Comparison of ENCODE assay signal across 1 cellular context in the genomic region with DNA sequence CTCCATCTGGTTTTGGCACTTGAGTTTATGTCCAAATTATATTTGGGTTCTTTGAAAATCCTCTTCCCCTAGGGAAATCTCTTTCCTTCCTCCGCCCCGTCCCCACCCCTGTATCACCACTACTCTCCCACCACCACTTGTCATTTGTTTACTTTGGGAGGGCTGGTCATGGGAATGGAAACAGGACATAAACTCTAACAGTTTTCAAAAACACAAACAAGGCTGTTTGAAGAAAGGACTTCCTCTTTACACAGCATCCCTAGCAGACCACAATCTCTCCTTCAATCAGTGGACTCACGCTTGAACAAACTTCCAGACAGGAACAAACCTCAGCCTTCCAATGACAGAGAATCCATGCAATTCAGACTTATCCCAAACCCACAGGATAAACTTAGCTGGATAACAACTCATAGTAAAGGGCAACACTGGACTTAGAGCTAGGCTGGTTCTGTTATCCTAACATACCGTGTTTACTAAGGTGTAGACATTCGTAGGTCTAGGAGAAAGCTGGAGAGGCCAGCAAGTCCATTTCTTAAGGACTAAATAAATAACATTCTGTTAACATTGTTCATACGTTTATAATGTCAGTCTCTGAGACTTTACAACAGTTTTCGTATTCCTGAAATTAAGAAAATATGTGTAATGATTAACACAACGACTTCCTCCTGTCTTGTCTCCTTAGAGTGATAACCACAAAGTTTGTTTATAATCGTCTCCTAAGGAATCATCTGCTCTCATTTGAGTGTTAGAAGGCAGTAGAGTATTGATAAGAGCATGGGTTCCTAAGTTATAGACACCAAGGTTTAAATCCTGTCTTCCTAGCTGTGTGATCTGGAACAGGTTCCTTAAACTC.
TF ChIP-seq lines count a peak whose summit lies in the region.

No MANE protein-coding gene starts in this region.

TF ChIP-seq in HepG2, 621 proteins besides CTCF, POLR2A, EP300 and RAD21 (continued from another document):
- TF ChIP-seq ZNF432 (CRISPR knock-in tag; IDR thresholded peaks at IDR 0.05; ENCODE audit: borderline replicate concordance) (no peak), ZNF589 (CRISPR knock-in tag; conservative IDR thresholded peaks at IDR 0.05) (no peak), RXRA (CRISPR knock-in tag; IDR thresholded peaks at IDR 0.05) (peak; percentile 45; the same call in 1 of the 2 replicates), TAF1 (CRISPR knock-in tag; IDR thresholded peaks at IDR 0.05) (0 out of 2 replicates have a peak, but pooled peaks have one; percentile 31), JUNB (CRISPR knock-in tag; IDR thresholded peaks at IDR 0.05; ENCODE audit: borderline replicate concordance) (no peak), SIN3A (IDR thresholded peaks at IDR 0.05; ENCODE audit: borderline replicate concordance, low read depth, low read length) (peak; percentile 72; the same call in 1 of the 2 replicates), HNRNPLL (IDR thresholded peaks at IDR 0.05; ENCODE audit: low read depth, low read length, poor library complexity, severe bottlenecking) (no peak), ZSCAN25 (CRISPR knock-in tag; IDR thresholded peaks at IDR 0.05) (peak; percentile 74), NFYC (CRISPR knock-in tag; IDR thresholded peaks at IDR 0.05) (peak; percentile 54)
- TF ChIP-seq, protein P1, sequence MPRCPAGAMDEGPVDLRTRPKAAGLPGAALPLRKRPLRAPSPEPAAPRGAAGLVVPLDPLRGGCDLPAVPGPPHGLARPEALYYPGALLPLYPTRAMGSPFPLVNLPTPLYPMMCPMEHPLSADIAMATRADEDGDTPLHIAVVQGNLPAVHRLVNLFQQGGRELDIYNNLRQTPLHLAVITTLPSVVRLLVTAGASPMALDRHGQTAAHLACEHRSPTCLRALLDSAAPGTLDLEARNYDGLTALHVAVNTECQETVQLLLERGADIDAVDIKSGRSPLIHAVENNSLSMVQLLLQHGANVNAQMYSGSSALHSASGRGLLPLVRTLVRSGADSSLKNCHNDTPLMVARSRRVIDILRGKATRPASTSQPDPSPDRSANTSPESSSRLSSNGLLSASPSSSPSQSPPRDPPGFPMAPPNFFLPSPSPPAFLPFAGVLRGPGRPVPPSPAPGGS (CRISPR knock-in tag; IDR thresholded peaks at IDR 0.05), result 0 out of 2 replicates have a peak, but pooled peaks have one; percentile 39
